1 cellular context compared by ENCODE assay signal in genomic region chr16:87855852-87856715, GRCh38.
TF ChIP-seq lines count a peak whose summit lies in the region.

No MANE protein-coding gene starts in this region.

TF ChIP-seq in HepG2, 621 proteins besides CTCF, POLR2A, EP300 and RAD21 (continued from another document and continues in another):
- TF ChIP-seq GMEB1 (CRISPR knock-in tag; IDR thresholded peaks at IDR 0.05; ENCODE audit: borderline replicate concordance) (no peak), MEIS2 (CRISPR knock-in tag; IDR thresholded peaks at IDR 0.05) (peak; percentile 42; the same call in 1 of the 2 replicates), SMC3 (IDR thresholded peaks at IDR 0.05; ENCODE audit: low read length) (no peak), SOX13 (IDR thresholded peaks at IDR 0.05) (no peak), SOX13 (CRISPR knock-in tag; conservative IDR thresholded peaks at IDR 0.05 in 1 of 2, IDR thresholded peaks at IDR 0.05 in 1 of 2) (peak in 1 of 2 experiments; percentile 75; a peak in 2 of 4 replicates), TRAFD1 (CRISPR knock-in tag; IDR thresholded peaks at IDR 0.05; ENCODE audit: borderline replicate concordance) (peak; percentile 58; the same call in 1 of the 2 replicates), ZNF230 (CRISPR knock-in tag; IDR thresholded peaks at IDR 0.05) (no peak), HMGA1 (CRISPR knock-in tag; conservative IDR thresholded peaks at IDR 0.05) (no peak), ZC3H13 (CRISPR knock-in tag; IDR thresholded peaks at IDR 0.05) (0 out of 2 replicates have a peak, but pooled peaks have one; percentile 43), ZNF800 (CRISPR knock-in tag; IDR thresholded peaks at IDR 0.05) (peak; percentile 71; the same call in 1 of the 2 replicates), SNAPC4 (CRISPR knock-in tag; IDR thresholded peaks at IDR 0.05) (peak; percentile 73; the same call in 1 of the 2 replicates), ZNF253 (CRISPR knock-in tag; IDR thresholded peaks at IDR 0.05; ENCODE audit: borderline replicate concordance) (0 out of 2 replicates have a peak, but pooled peaks have one; percentile 21), RELA (CRISPR knock-in tag; IDR thresholded peaks at IDR 0.05) (no peak), DBP (CRISPR knock-in tag; IDR thresholded peaks at IDR 0.05; ENCODE audit: not compliant biosample characterization) (peak; percentile 52), ZNF446 (CRISPR knock-in tag; IDR thresholded peaks at IDR 0.05) (0 out of 2 replicates have a peak, but pooled peaks have one; percentile 34), ATF6 (CRISPR knock-in tag; conservative IDR thresholded peaks at IDR 0.05) (no peak), GRHL1 (CRISPR knock-in tag; conservative IDR thresholded peaks at IDR 0.05) (no peak), ZNF782 (CRISPR knock-in tag; IDR thresholded peaks at IDR 0.05; ENCODE audit: borderline replicate concordance) (no peak), LCORL (IDR thresholded peaks at IDR 0.05) (no peak), LCORL (CRISPR knock-in tag; IDR thresholded peaks at IDR 0.05) (peak; percentile 77), JARID2 (CRISPR knock-in tag; IDR thresholded peaks at IDR 0.05; ENCODE audit: insufficient replicate concordance) (no peak), ZNF414 (CRISPR knock-in tag; IDR thresholded peaks at IDR 0.05) (0 out of 2 replicates have a peak, but pooled peaks have one; percentile 43), GATAD1 (CRISPR knock-in tag; IDR thresholded peaks at IDR 0.05) (peak; percentile 65), ZNF275 (CRISPR knock-in tag; IDR thresholded peaks at IDR 0.05; ENCODE audit: borderline replicate concordance) (0 out of 2 replicates have a peak, but pooled peaks have one; percentile 77), HINFP (CRISPR knock-in tag; IDR thresholded peaks at IDR 0.05; ENCODE audit: low read depth) (no peak; the same call in 1 of the 2 replicates), TAF1 (CRISPR knock-in tag; IDR thresholded peaks at IDR 0.05) (peak; percentile 63; the same call in 1 of the 2 replicates), PHB2 (IDR thresholded peaks at IDR 0.05; ENCODE audit: partially characterized antibody) (no peak)
